ENCODE assay signal across 8 cellular contexts in genomic region chr1:221742555-221743415, GRCh38. TPM values are rescaled to one million over a fixed set of nuclear protein-coding genes. Genes with fewer than 3 reads are reported as not detected.
DNase-seq lines count a peak whose midpoint lies in the region; ATAC-seq and TF ChIP-seq lines count a peak whose summit lies in the region.

No MANE protein-coding gene starts in this region.

- H3K9me2 ChIP-seq in OCI-LY7 (ENCODE audit: insufficient read depth, low read length) = no peaks in the 10 kb centered on the region

- peak overlapping the region; percentile 78 for H2AFZ ChIP-seq in OCI-LY7 (ENCODE audit: low read length)

- TF ChIP-seq CTCF in OCI-LY7 (conservative IDR thresholded peaks at IDR 0.05; ENCODE audit: low read length) (no peak), esophagus squamous epithelium (IDR thresholded peaks at IDR 0.05) (peak in 2 of 6 experiments; percentile 29 to 44), natural killer cell (IDR thresholded peaks at IDR 0.05) (no peak)

- H4K20me1 ChIP-seq in OCI-LY7 (ENCODE audit: insufficient read depth, low read length) = no peaks in the 10 kb centered on the region

- H3K36me3 ChIP-seq in OCI-LY7 (ENCODE audit: insufficient read depth, low read length) (no peaks in the 10 kb centered on the region), esophagus squamous epithelium (peaks cover 0 to 8% (median 0%) of the 10 kb centered on the region in 3 donors)

- TF ChIP-seq POLR2A in esophagus squamous epithelium (IDR thresholded peaks at IDR 0.05) = no peak

- peaks cover 10 to 11% of the 10 kb centered on the region in 2 donors for H3K4me1 Mint-ChIP-seq in natural killer cell

- POLR2A ChIA-PET in OCI-LY7 (lab: Charles Lee) = interaction anchor here (0.6 to 1.3 kb wide), 8 partner anchors 10 to 970 kb away, joined by 3 to 4 read pairs (median 3); no protein-coding TSS in a partner anchor

- peaks cover 16% of the 10 kb centered on the region for H3K36me3 Mint-ChIP-seq in natural killer cell

- no peaks in the 10 kb centered on the region for H3K9me3 Mint-ChIP-seq in natural killer cell

- H3K4me3 ChIP-seq in OCI-LY7 (ENCODE audit: low read depth, low read length, poor library complexity, severe bottlenecking) (peak overlapping the region; percentile 71), esophagus squamous epithelium (peak overlapping the region; percentile 59 to 91 (median 78))

- H3K9me3 ChIP-seq in OCI-LY7 (ENCODE audit: low read length) = no peaks in the 10 kb centered on the region
- no peaks in the 10 kb centered on the region for H3K9me3 ChIP-seq in esophagus squamous epithelium

- H3K27me3 Mint-ChIP-seq in natural killer cell (ENCODE audit: low read depth in 2 of 2) = no peaks in the 10 kb centered on the region

- peak; percentile 47 for ATAC-seq in GM19438 (IDR thresholded peaks at IDR 0.05; ENCODE audit: low read depth, unreplicated experiment)
- peak; percentile 42 for ATAC-seq in HG03571 (IDR thresholded peaks at IDR 0.05; ENCODE audit: unreplicated experiment)
- peak; percentile 29 to 70 (median 59) for ATAC-seq in natural killer cell

- H3K4me2 ChIP-seq in OCI-LY7 (ENCODE audit: low read length) = peak overlapping the region; percentile 74

- H3K27me3 ChIP-seq in esophagus squamous epithelium = no peaks in the 10 kb centered on the region

- intact Hi-C loops in OCI-LY7 (cut with micrococcal nuclease; ENCODE audit: unreplicated experiment) = loop anchor here (5.0 kb wide), 1 partner anchor 970 kb away; the partner anchor contains the start of genes AIDA and BROX
- intact Hi-C loops in esophagus squamous epithelium (cut with DNase I) = no loop called here
- intact Hi-C loops in natural killer cell (cut with micrococcal nuclease) = loop anchor here (1.0 to 10.0 kb wide), 9 partner anchors 16 to 222 kb away; no protein-coding TSS in a partner anchor

- DNase-seq in COLO668 (lab: John Stamatoyannopoulos, UW; ENCODE audit: unreplicated experiment) = peak; percentile 93
- DNase-seq in OCI-LY7 (ENCODE audit: low spot score) = peak; percentile 74
- DNase-seq in activated T-cell treated with anti-CD3 and anti-CD28 coated beads, Interleukin-2, amount 50 U/mL, for 1 hour = peak; percentile 77
- peak; percentile 44 for DNase-seq in esophagus squamous epithelium (lab: John Stamatoyannopoulos, UW)
- peak; percentile 77 for DNase-seq in natural killer cell
- peak; percentile 82 for DNase-seq in stimulated activated naive CD4-positive, alpha-beta T cell treated with Interleukin-2 at 50 U/mL for 16 hours (lab: John Stamatoyannopoulos, UW)

- peak overlapping the region; percentile 85 for H3K4me3 Mint-ChIP-seq in natural killer cell

- peak overlapping the region; percentile 67 for H3K27ac ChIP-seq in OCI-LY7 (ENCODE audit: low read depth, low read length, poor library complexity, severe bottlenecking)
- H3K27ac ChIP-seq in esophagus squamous epithelium = peak overlapping the region; percentile 96 to 100 (median 100)

- 0% methylated on average over 8 to 16 of the region's 98 CpGs for WGBS in esophagus squamous epithelium, 2 donors

- CTCF ChIA-PET in OCI-LY7 (lab: Charles Lee; ENCODE audit: unreplicated experiment) = no interaction called here

- H3K27ac Mint-ChIP-seq in natural killer cell = no peak overlapping the region

- H3K4me1 ChIP-seq in OCI-LY7 (ENCODE audit: insufficient read depth, low read length, poor library complexity, severe bottlenecking) = peaks cover 17% of the 10 kb centered on the region
- peaks cover 4 to 51% (median 4%) of the 10 kb centered on the region in 3 donors for H3K4me1 ChIP-seq in esophagus squamous epithelium

- BruUV-seq in OCI-LY7 (replicated peaks; lab: Mats Ljungman, UMichigan) = TSS peak; percentile 78

- H3K79me2 ChIP-seq in OCI-LY7 (ENCODE audit: insufficient read depth, low read depth, low read length) = no peaks in the 10 kb centered on the region

RNA-seq across cellular contexts. Expression of gene DUSP10, which starts 0.9 kb away (rescaled TPM):
- total RNA-seq in OCI-LY7 (2014; rRNA removed; shearing (Covaris generic)) = 2.0 and 4.4 TPM in 2 replicates
- total RNA-seq in OCI-LY7 (2022) (2.6 and 3.7 TPM in 2 replicates), esophagus squamous epithelium (1 to 10 TPM; 1.4 to 7.4 (median 4.9) TPM), natural killer cell (100 to 1,000 TPM; 109 to 231 (median 210) TPM)

Comparison
In these comparisons a context has a peak if more than half of its experiments do, and no peak if none do; other contexts are left out.
1. Peak in every context shown above with its lines: DNase-seq, ATAC-seq, H3K4me3 ChIP-seq and H3K27ac ChIP-seq.
2. RNA of gene DUSP10, which starts 0.9 kb away (total RNA-seq): 109 to 231 TPM in natural killer cell; 1.4 to 7.4 TPM in esophagus squamous epithelium and 2.0 to 4.4 TPM in OCI-LY7; every median in the first group is over 10 times any median in the second.